21 cellular contexts compared by ENCODE assay signal in the genomic region with DNA sequence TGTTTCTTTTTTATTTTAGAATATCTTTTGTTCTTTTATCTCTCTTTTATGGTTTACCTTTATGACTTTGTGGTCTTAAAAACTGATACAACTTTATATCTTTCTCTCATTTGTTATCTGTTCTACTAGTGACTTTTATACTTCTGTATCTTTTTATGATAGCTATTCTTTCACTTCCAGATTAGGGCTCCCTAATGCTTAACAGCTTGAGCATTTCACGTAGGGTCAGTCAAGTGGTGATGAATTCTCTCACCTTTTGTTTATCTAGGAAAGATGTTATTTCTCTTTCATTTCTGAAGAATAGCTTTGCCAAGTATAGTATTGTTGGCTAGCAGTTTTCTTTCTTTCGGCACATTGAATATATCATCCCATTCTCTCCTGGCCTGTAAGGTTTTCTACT.
DNase-seq lines count a peak whose midpoint lies in the region; ATAC-seq, FAIRE-seq and TF ChIP-seq lines count a peak whose summit lies in the region.
"Had no signal": no experiment of that assay in that cellular context is flagged by ENCODE, and none has a peak within 500 bp of the region (broad histone marks: within the 10 kb centered on the region; RNA-seq: fewer than 3 reads in every experiment).

No MANE protein-coding gene starts in this region.

- intact Hi-C loops in left colon (cut with DNase I, micrococcal nuclease), result no loop called here
- intact Hi-C loops in Right ventricle myocardium inferior (cut with DNase I), result no loop called here

- peak; percentile 91 for FAIRE-seq in colon (lab: Jason Lieb, UNC)
- FAIRE-seq: D721Med, GM12891, GM19239 had no signal

- H3K4me1 Mint-ChIP-seq in osteocyte (ENCODE audit: unreplicated experiment), result peaks cover 23% of the 10 kb centered on the region
- H3K4me1 Mint-ChIP-seq: CD14-positive monocyte; CD8-positive, alpha-beta memory T cell had no signal

- no peaks in the 10 kb centered on the region for H3K27me3 Mint-ChIP-seq in osteocyte (ENCODE audit: unreplicated experiment)
- H3K27me3 Mint-ChIP-seq: CD4-positive, alpha-beta T cell had no signal

- peaks cover 3% of the 10 kb centered on the region for H3K36me3 Mint-ChIP-seq in osteocyte (ENCODE audit: unreplicated experiment)
- H3K36me3 Mint-ChIP-seq: CD14-positive monocyte; CD8-positive, alpha-beta memory T cell had no signal

- H3K4me3 Mint-ChIP-seq in osteocyte (ENCODE audit: unreplicated experiment), result no peak overlapping the region
- H3K4me3 Mint-ChIP-seq: CD14-positive monocyte; CD4-positive, alpha-beta T cell; CD8-positive, alpha-beta memory T cell; GM23338; H9 had no signal

- H3K27ac Mint-ChIP-seq in osteocyte (ENCODE audit: unreplicated experiment), result peak overlapping the region; percentile 66
- H3K27ac Mint-ChIP-seq: CD14-positive monocyte; CD4-positive, alpha-beta T cell; CD8-positive, alpha-beta memory T cell; GM23338; H9 had no signal

- ATAC-seq in left colon (peak; percentile 93), Right ventricle myocardium inferior (no peak)
- ATAC-seq: GM23338, HCT116 had no signal

- DNase-seq in left colon (no peak), osteocyte (ENCODE audit: extremely low spot score, unreplicated experiment) (no peak), Right ventricle myocardium inferior (ENCODE audit: missing footprints) (no peak), GM20000 (ENCODE audit: low spot score) (no peak)
- DNase-seq in stimulated activated CD4-positive, alpha-beta T cell treated with anti-CD3 and anti-CD28 coated beads, Interleukin-1b, Interleukin-23, amount 100 ng/mL, for 48 hours, result no peak
- DNase-seq in central memory CD4-positive, alpha-beta T cell, result no peak
- DNase-seq: BE2C; CD4-positive, alpha-beta T cell; CD8-positive, alpha-beta memory T cell; DMS 273 treated with DMSO at 0.1 percent for 48 hours; DMS79; EL; GF-D8; H9 had no signal

- no peak for TF ChIP-seq CTCF in osteocyte (IDR thresholded peaks at IDR 0.05)
- TF ChIP-seq CTCF in GM20000 (IDR thresholded peaks at IDR 0.05; ENCODE audit: extremely low read depth, missing control alignments), result no peak

- peaks cover 19% of the 10 kb centered on the region for H3K9me3 Mint-ChIP-seq in osteocyte (ENCODE audit: unreplicated experiment)
- H3K9me3 Mint-ChIP-seq: GM23338 had no signal
